14 cellular contexts compared by ENCODE assay signal in genomic region chr2:28545590-28546195, GRCh38. TPM values are rescaled to one million over a fixed set of nuclear protein-coding genes. Genes with fewer than 3 reads are reported as not detected.
DNase-seq lines count a peak whose midpoint lies in the region; TF ChIP-seq lines count a peak whose summit lies in the region.
"Had no signal": no experiment of that assay in that cellular context is flagged by ENCODE, and none has a peak within 500 bp of the region (broad histone marks: within the 10 kb centered on the region; RNA-seq: fewer than 3 reads in every experiment).

No MANE protein-coding gene starts in this region.

- H3K27me3 ChIP-seq in sigmoid colon = no peaks in the 10 kb centered on the region

- H3K27ac Mint-ChIP-seq in activated CD4-positive, alpha-beta T cell treated with anti-CD3 and anti-CD28 coated beads, Interleukin-2, amount 10 ng/mL, durations not matched to agents 7 days and 5 days = peak overlapping the region; percentile 76
- H3K27ac Mint-ChIP-seq in chondrocyte (ENCODE audit: unreplicated experiment) = no peak overlapping the region

- TF ChIP-seq CTCF in sigmoid colon (IDR thresholded peaks at IDR 0.05) = no peak
- no peak for TF ChIP-seq CTCF in chondrocyte (IDR thresholded peaks at IDR 0.05)

- H3K36me3 Mint-ChIP-seq in activated CD4-positive, alpha-beta T cell treated with anti-CD3 and anti-CD28 coated beads, Interleukin-2, amount 10 ng/mL, durations not matched to agents 7 days and 5 days (ENCODE audit: low read depth) = no peaks in the 10 kb centered on the region
- H3K36me3 Mint-ChIP-seq in chondrocyte (ENCODE audit: low read depth) = no peaks in the 10 kb centered on the region
- H3K36me3 Mint-ChIP-seq: type B pancreatic cell had no signal

- no peaks in the 10 kb centered on the region for H3K27me3 Mint-ChIP-seq in activated CD4-positive, alpha-beta T cell treated with anti-CD3 and anti-CD28 coated beads, Interleukin-2, amount 10 ng/mL, durations not matched to agents 7 days and 5 days
- H3K27me3 Mint-ChIP-seq in chondrocyte (ENCODE audit: low read depth) = no peaks in the 10 kb centered on the region

- peaks cover 33% of the 10 kb centered on the region for H3K4me1 Mint-ChIP-seq in activated CD4-positive, alpha-beta T cell treated with anti-CD3 and anti-CD28 coated beads, Interleukin-2, amount 10 ng/mL, durations not matched to agents 7 days and 5 days
- H3K4me1 Mint-ChIP-seq in chondrocyte (ENCODE audit: low read depth) = peaks cover 8% of the 10 kb centered on the region

- TF ChIP-seq EP300 in sigmoid colon (IDR thresholded peaks at IDR 0.05) = no peak

- H3K4me3 Mint-ChIP-seq in activated CD4-positive, alpha-beta T cell treated with anti-CD3 and anti-CD28 coated beads, Interleukin-2, amount 10 ng/mL, durations not matched to agents 7 days and 5 days = peak overlapping the region; percentile 19
- H3K4me3 Mint-ChIP-seq in chondrocyte (ENCODE audit: unreplicated experiment) = no peak overlapping the region
- H3K4me3 Mint-ChIP-seq: type B pancreatic cell had no signal

- no peaks in the 10 kb centered on the region for H3K9me3 Mint-ChIP-seq in activated CD4-positive, alpha-beta T cell treated with anti-CD3 and anti-CD28 coated beads, Interleukin-2, amount 10 ng/mL, durations not matched to agents 7 days and 5 days
- no peaks in the 10 kb centered on the region for H3K9me3 Mint-ChIP-seq in chondrocyte (ENCODE audit: low read depth)
- H3K9me3 Mint-ChIP-seq: type B pancreatic cell had no signal

- WGBS in sigmoid colon, 2 donors = 82 to 84% methylated on average over 9 of the region's 9 CpGs

- TF ChIP-seq POLR2A in sigmoid colon (IDR thresholded peaks at IDR 0.05) = no peak

- no peaks in the 10 kb centered on the region for H3K9me3 ChIP-seq in sigmoid colon

- DNase-seq in NK-92 treated with Interleukin-12 subunit alpha and Interleukin-12 subunit beta, amount 100 ng/mL, for 24 hours (lab: John Stamatoyannopoulos, UW) = peak; percentile 30
- DNase-seq in NK-92 (lab: John Stamatoyannopoulos, UW; ENCODE audit: unreplicated experiment) (no peak), epithelial cell of prostate (ENCODE audit: low read depth, low spot score) (peak; percentile 70), sigmoid colon (peak; percentile 53), NCI-H2029 (lab: John Stamatoyannopoulos, UW) (no peak), GF-D8 (lab: John Stamatoyannopoulos, UW) (no peak), chondrocyte (ENCODE audit: low spot score) (no peak)
- DNase-seq in activated CD4-positive, alpha-beta T cell treated with anti-CD3 and anti-CD28 coated beads, Interleukin-2, amount 10 ng/mL, durations not matched to agents 7 days and 5 days = peak; percentile 53
- DNase-seq: 8988T; activated effector memory CD4-positive, alpha-beta T cell treated with Interleukin-2 at 50 U/mL for 16 hours; cerebellar nuclear complex; NCI-H2227 treated with DMSO at 0.1 percent for 48 hours had no signal

- H3K4me3 ChIP-seq in sigmoid colon = no peak overlapping the region

- CTCF ChIA-PET in activated CD4-positive, alpha-beta T cell treated with anti-CD3 and anti-CD28 coated beads, Interleukin-2, amount 10 ng/mL, durations not matched to agents 7 days and 5 days (lab: Charles Lee) = interaction anchor here (0.8 to 1.4 kb wide), 4 partner anchors 11 to 330 kb away, joined by 3 to 5 read pairs (median 5); no protein-coding TSS in a partner anchor

- H3K27ac ChIP-seq in epithelial cell of prostate = peak overlapping the region; percentile 74
- no peak overlapping the region for H3K27ac ChIP-seq in sigmoid colon
- H3K27ac ChIP-seq: HL-60 had no signal

- POLR2A ChIA-PET in activated CD4-positive, alpha-beta T cell treated with anti-CD3 and anti-CD28 coated beads, Interleukin-2, amount 10 ng/mL, durations not matched to agents 7 days and 5 days (lab: Charles Lee) = no interaction called here

- H3K4me1 ChIP-seq in sigmoid colon = no peaks in the 10 kb centered on the region

- H3K36me3 ChIP-seq in sigmoid colon = no peaks in the 10 kb centered on the region

- intact Hi-C loops in sigmoid colon (cut with DNase I) = no loop called here

RNA-seq across cellular contexts. Expression of gene PLB1, which starts 49.8 kb away (rescaled TPM):
- 1 to 10 TPM in 1 of 2 experiments, under 1 TPM in 1; 0.74 to 1.1 TPM for total RNA-seq in activated CD4-positive, alpha-beta T cell treated with anti-CD3 and anti-CD28 coated beads, Interleukin-2, amount 10 ng/mL, durations not matched to agents 7 days and 5 days
- total RNA-seq in sigmoid colon (10 to 100 TPM in 1 of 4 donors, 1 to 10 TPM in 3; 2.1 to 18.3 (median 5.7) TPM), chondrocyte (4.4 to 8.2 TPM (median 5.8 TPM) in 3 replicates)
- 1 to 10 TPM; 1.2 to 1.8 (median 1.4) TPM for polyA plus RNA-seq in sigmoid colon

Comparison
In these comparisons a context has a peak if more than half of its experiments do, and no peak if none do; other contexts are left out.
1. DNase-seq: peak in NK-92 treated with Interleukin-12 subunit alpha and Interleukin-12 subunit beta, amount 100 ng/mL, for 24 hours (single experiment), activated CD4-positive, alpha-beta T cell treated with anti-CD3 and anti-CD28 coated beads, Interleukin-2, amount 10 ng/mL, durations not matched to agents 7 days and 5 days (single experiment), epithelial cell of prostate (single experiment) and sigmoid colon (single experiment); none in NK-92 (single experiment), NCI-H2029 (single experiment), GF-D8 (single experiment) and chondrocyte (single experiment).